ENCODE assay signal across 13 cellular contexts in the genomic region with DNA sequence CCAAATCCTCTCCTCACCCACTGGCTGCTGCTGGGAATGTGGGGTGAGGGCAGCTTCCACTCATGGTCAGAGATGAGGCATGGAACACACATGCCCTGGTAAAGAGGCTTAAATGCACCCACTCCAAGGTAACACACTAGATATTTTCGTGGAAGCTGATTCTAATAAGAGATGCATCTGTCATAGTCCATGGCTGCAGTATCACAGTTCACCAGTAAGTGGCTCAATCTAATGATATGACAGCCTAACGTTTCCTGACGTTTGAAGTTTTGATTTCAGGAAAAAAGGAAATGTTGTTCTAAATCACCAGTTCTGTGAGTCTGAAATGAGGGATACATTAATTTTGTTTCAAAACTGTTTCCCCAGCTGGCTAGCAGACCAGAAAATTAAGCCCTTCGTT. TPM values are rescaled to one million over a fixed set of nuclear protein-coding genes. Genes with fewer than 3 reads are reported as not detected.
DNase-seq lines count a peak whose midpoint lies in the region; ATAC-seq and TF ChIP-seq lines count a peak whose summit lies in the region.
"Had no signal": no experiment of that assay in that cellular context is flagged by ENCODE, and none has a peak within 500 bp of the region (broad histone marks: within the 10 kb centered on the region; RNA-seq: fewer than 3 reads in every experiment).

No MANE protein-coding gene starts in this region.

- no peak overlapping the region for H4K91ac ChIP-seq in IMR-90 (ENCODE audit: insufficient read depth, low read depth, low read length)

- no peak overlapping the region for H2BK15ac ChIP-seq in IMR-90 (ENCODE audit: low read depth, low read length)

- no peaks in the 10 kb centered on the region for H3K79me1 ChIP-seq in IMR-90 (ENCODE audit: low read depth in 1 of 2, low read length in 2 of 2)

- 0 out of 2 replicates have a peak, but pooled peaks cover 2% of the 10 kb centered on the region for H3K79me2 ChIP-seq in DND-41 (ENCODE audit: insufficient read depth, low read length)

- no peak overlapping the region for H2AK9ac ChIP-seq in IMR-90 (replicated peaks; ENCODE audit: low read depth, low read length, poor library complexity)

- H3K56ac ChIP-seq in IMR-90 (ENCODE audit: extremely low read depth, insufficient read depth, low read length): no peak overlapping the region

- H2AK5ac ChIP-seq in IMR-90 (ENCODE audit: low read depth, low read length): no peak overlapping the region

- no peak overlapping the region; the same call in 1 of the 2 replicates for H2AFZ ChIP-seq in DND-41 (ENCODE audit: low read depth, low read length)
- H2AFZ ChIP-seq in IMR-90 (replicated peaks; ENCODE audit: low read length, poor library complexity): peak overlapping the region; percentile 13

- dilution Hi-C loops in IMR-90 (cut with HindIII; ENCODE audit: low sequenced_read_pairs, unreplicated experiment): no loop called here

- H3K9me1 ChIP-seq in IMR-90 (ENCODE audit: insufficient read depth, low read length): no peaks in the 10 kb centered on the region

- no peaks in the 10 kb centered on the region for H3K27me3 ChIP-seq in DND-41 (ENCODE audit: insufficient read depth, low read length, poor library complexity)
- H3K27me3 ChIP-seq in IMR-90 (ENCODE audit: control insufficient read depth, insufficient read depth, low read length): no peaks in the 10 kb centered on the region
- H3K27me3 ChIP-seq: suprapubic skin had no signal

- H3K36me3 ChIP-seq in DND-41 (ENCODE audit: insufficient read depth, low read length) (no peaks in the 10 kb centered on the region), IMR-90 (ENCODE audit: control insufficient read depth, insufficient read depth, low read length) (no peaks in the 10 kb centered on the region)
- H3K36me3 ChIP-seq: suprapubic skin had no signal

- intact Hi-C loops in IMR-90 (cut with micrococcal nuclease): loop anchor here (5.0 kb wide), 1 partner anchor 811 kb away; no protein-coding TSS in a partner anchor

- TF ChIP-seq RAD21 in IMR-90 (IDR thresholded peaks at IDR 0.05; ENCODE audit: low read length): no peak

- H3K4me3 Mint-ChIP-seq in mesothelial cell of epicardium: no peak overlapping the region
- H3K4me3 Mint-ChIP-seq: activated naive CD4-positive, alpha-beta T cell treated with anti-CD3 and anti-CD28 coated beads, Interleukin-2, amount 50 U/mL, for 24 hours; T-helper 1 cell treated with Interleukin-12 subunit alpha and Interleukin-12 subunit beta and Interleukin-4 antibody, amounts not matched to agents 30 μg/mL and 1 μg/mL, for 36 hours had no signal

- no peak overlapping the region for H3K9ac ChIP-seq in DND-41 (ENCODE audit: low read depth, low read length)
- no peak overlapping the region for H3K9ac ChIP-seq in IMR-90 (ENCODE audit: low read depth, low read length)

- no peak overlapping the region for H3K23ac ChIP-seq in IMR-90 (ENCODE audit: low read depth, low read length)

- no peak for DNase-seq in DND-41
- DNase-seq in IMR-90: no peak
- DNase-seq in cardiac fibroblast (ENCODE audit: low read depth in 2 of 2): peak in 1 of 2 donors; percentile 34
- no peak for DNase-seq in mesothelial cell of epicardium (ENCODE audit: low spot score in 2 of 2, unreplicated experiment in 2 of 2)
- DNase-seq in activated T-cell treated with anti-CD3 and anti-CD28 coated beads for 4 hours: no peak
- DNase-seq in retina: no peak
- DNase-seq in HK-2 (ENCODE audit: unreplicated experiment): no peak
- DNase-seq: NCI-H1092, NCI-H69 had no signal

- H3K14ac ChIP-seq in IMR-90 (replicated peaks; ENCODE audit: low read depth, low read length): no peak overlapping the region

- H3K4me1 ChIP-seq in DND-41 (ENCODE audit: insufficient read depth, low read length) (peaks cover 16% of the 10 kb centered on the region), IMR-90 (ENCODE audit: control insufficient read depth, insufficient read depth, low read length) (no peaks in the 10 kb centered on the region)

- H3K4me2 ChIP-seq in DND-41 (ENCODE audit: insufficient read depth, low read length) (no peak overlapping the region), IMR-90 (ENCODE audit: low read depth, low read length) (no peak overlapping the region)

- H4K8ac ChIP-seq in IMR-90 (ENCODE audit: low read depth in 2 of 2, low read length in 2 of 2): no peak overlapping the region

- no peaks in the 10 kb centered on the region for H4K20me1 ChIP-seq in DND-41 (ENCODE audit: insufficient read depth, low read length)
- no peaks in the 10 kb centered on the region for H4K20me1 ChIP-seq in IMR-90 (ENCODE audit: insufficient read depth, low read length)

- no peak overlapping the region for H2BK5ac ChIP-seq in IMR-90 (ENCODE audit: low read depth, low read length, poor library complexity, severe bottlenecking)

- no peak overlapping the region for H3K18ac ChIP-seq in IMR-90 (ENCODE audit: low read depth, low read length)

- H3K4me3 ChIP-seq in DND-41 (ENCODE audit: low read depth in 1 of 2, low read length in 2 of 2) (no peak overlapping the region), IMR-90 (ENCODE audit: insufficient read depth, low read depth, low read length) (no peak overlapping the region), cardiac fibroblast (replicated peaks in 1 of 2; ENCODE audit: low read depth in 2 of 2, low read length in 2 of 2) (no peak overlapping the region)
- H3K4me3 ChIP-seq: suprapubic skin had no signal

- ATAC-seq in DND-41 (ENCODE audit: insufficient read depth, low read depth) (no peak), IMR-90 (ENCODE audit: low read depth) (no peak), GM19455 (IDR thresholded peaks at IDR 0.05; ENCODE audit: unreplicated experiment) (no peak)

- POLR2A ChIA-PET in IMR-90 (lab: Charles Lee; ENCODE audit: unreplicated experiment): no interaction called here

- H3K9me3 ChIP-seq in DND-41 (ENCODE audit: insufficient read depth, low read length, severe bottlenecking) (peaks cover 10% of the 10 kb centered on the region), IMR-90 (ENCODE audit: control insufficient read depth, insufficient read depth, low read length) (peaks cover 3% of the 10 kb centered on the region; the same call in 1 of the 2 replicates)

- no peak overlapping the region for H2BK120ac ChIP-seq in IMR-90 (ENCODE audit: low read depth, low read length)

- no peaks in the 10 kb centered on the region for H3K36me3 Mint-ChIP-seq in mesothelial cell of epicardium
- H3K36me3 Mint-ChIP-seq: activated naive CD4-positive, alpha-beta T cell treated with anti-CD3 and anti-CD28 coated beads, Interleukin-2, amount 50 U/mL, for 24 hours had no signal

- H3K9me3 Mint-ChIP-seq in mesothelial cell of epicardium: peaks cover 18% of the 10 kb centered on the region

- in situ Hi-C loops in IMR-90 (cut with MboI; ENCODE audit: low sequenced_read_pairs): no loop called here

- WGBS in IMR-90 (ENCODE audit: extremely low coverage in 2 of 2, insufficient read length in 1 of 2), 2 experiments: 67% methylated on average over 1 of the region's 4 CpGs; no CpG with 5 or more reads in 1 of the 2 experiments

- no TSS peak for BruUV-seq in IMR-90 (replicated peaks; lab: Mats Ljungman, UMichigan)

- no peaks in the 10 kb centered on the region for H3K27me3 Mint-ChIP-seq in mesothelial cell of epicardium (ENCODE audit: low read depth)
- H3K27me3 Mint-ChIP-seq: activated naive CD4-positive, alpha-beta T cell treated with anti-CD3 and anti-CD28 coated beads, Interleukin-2, amount 50 U/mL, for 24 hours had no signal

- H3K27ac Mint-ChIP-seq in mesothelial cell of epicardium: no peak overlapping the region
- H3K27ac Mint-ChIP-seq: activated naive CD4-positive, alpha-beta T cell treated with anti-CD3 and anti-CD28 coated beads, Interleukin-2, amount 50 U/mL, for 24 hours; T-helper 1 cell treated with Interleukin-12 subunit alpha and Interleukin-12 subunit beta and Interleukin-4 antibody, amounts not matched to agents 30 μg/mL and 1 μg/mL, for 36 hours had no signal

- H3K27ac ChIP-seq in DND-41 (ENCODE audit: low read length) (no peak overlapping the region), IMR-90 (ENCODE audit: insufficient read depth, low read length) (no peak overlapping the region)
- H3K27ac ChIP-seq: suprapubic skin had no signal

- no peak overlapping the region for H4K5ac ChIP-seq in IMR-90 (ENCODE audit: low read depth, low read length)

- TF ChIP-seq CTCF in DND-41 (IDR thresholded peaks at IDR 0.05; ENCODE audit: borderline replicate concordance, extremely low read depth, low read length, poor library complexity, severe bottlenecking): peak; percentile 49
- 0 out of 2 replicates have a peak, but pooled peaks have one; percentile 23 for TF ChIP-seq CTCF in IMR-90 (conservative IDR thresholded peaks at IDR 0.05; ENCODE audit: low read depth, low read length)
- peak; percentile 45 for TF ChIP-seq CTCF in cardiac fibroblast (IDR thresholded peaks at IDR 0.05; ENCODE audit: low read depth, low read length)
- TF ChIP-seq CTCF in mesothelial cell of epicardium (IDR thresholded peaks at IDR 0.05; ENCODE audit: unreplicated experiment): peak; percentile 30

- TF ChIP-seq POLR2A in IMR-90 (IDR thresholded peaks at IDR 0.05; ENCODE audit: low read depth, low read length): no peak

- no peaks in the 10 kb centered on the region for H3K4me1 Mint-ChIP-seq in mesothelial cell of epicardium

- CTCF ChIA-PET in IMR-90 (lab: Yijun Ruan, JAX): interaction anchor here (1.0 to 1.8 kb wide), 4 partner anchors 7 to 810 kb away, joined by 3 to 7 read pairs (median 4); no protein-coding TSS in a partner anchor

- no peak overlapping the region for H3K4ac ChIP-seq in IMR-90 (ENCODE audit: low read depth, low read length)

- no peak overlapping the region for H2BK20ac ChIP-seq in IMR-90 (ENCODE audit: low read depth, low read length)

TF ChIP-seq in IMR-90, 13 proteins besides CTCF, POLR2A, EP300 and RAD21 (continues in another document):
- no peak for TF ChIP-seq CEBPB (IDR thresholded peaks at IDR 0.05; ENCODE audit: low read depth, low read length)
- TF ChIP-seq MAZ (IDR thresholded peaks at IDR 0.05; ENCODE audit: borderline replicate concordance, low read depth, low read length): no peak
- TF ChIP-seq RCOR1 (IDR thresholded peaks at IDR 0.05; ENCODE audit: insufficient replicate concordance, low read length): no peak
- TF ChIP-seq CHD1 (IDR thresholded peaks at IDR 0.05; ENCODE audit: low read depth, low read length): no peak

RNA-seq across cellular contexts. Expression of gene LCT, which starts 38.2 kb away (rescaled TPM):
- total RNA-seq in IMR-90 (2012; rRNA removed): under 0.01 TPM in 1 of 2 replicates, not detected in the other
- polyA plus RNA-seq in IMR-90 (2012; rRNA removed): not detected in 2 replicates
- polyA plus RNA-seq in IMR-90 (2012; cell fraction: cytosol; rRNA removed): not detected in 2 replicates
- polyA plus RNA-seq in IMR-90 (2012; cell fraction: nucleus; rRNA removed; ENCODE audit: low replicate concordance): 0.01 TPM in 2 replicates
- total RNA-seq in mesothelial cell of epicardium: 0.05 TPM in 1 of 3 replicates, not detected in the others
- total RNA-seq: suprapubic skin had no signal

RNA-seq across cellular contexts. Expression of gene UBXN4, which starts 57.1 kb away (rescaled TPM):
- total RNA-seq in IMR-90 (2012; rRNA removed) (49.1 and 64.7 TPM in 2 replicates), mesothelial cell of epicardium (120 to 131 TPM (median 128 TPM) in 3 replicates)
- polyA plus RNA-seq in IMR-90 (2012; rRNA removed): 39.1 and 48.1 TPM in 2 replicates
- 8.1 and 14.9 TPM in 2 replicates for polyA plus RNA-seq in IMR-90 (2012; cell fraction: cytosol; rRNA removed)
- polyA plus RNA-seq in IMR-90 (2012; cell fraction: nucleus; rRNA removed; ENCODE audit: low replicate concordance): 19.8 and 128 TPM in 2 replicates
